Comparison of ENCODE assay signal across 11 cellular contexts in genomic region chr22:49951986-49952896, GRCh38. TPM values are rescaled to one million over a fixed set of nuclear protein-coding genes. Genes with fewer than 3 reads are reported as not detected.
DNase-seq lines count a peak whose midpoint lies in the region; ATAC-seq and TF ChIP-seq lines count a peak whose summit lies in the region.
"Had no signal": no experiment of that assay in that cellular context is flagged by ENCODE, and none has a peak within 500 bp of the region (broad histone marks: within the 10 kb centered on the region; RNA-seq: fewer than 3 reads in every experiment).

No MANE protein-coding gene starts in this region.

- H3K27me3 ChIP-seq in right cardiac atrium (ENCODE audit: control insufficient read depth, insufficient read depth) (no peaks in the 10 kb centered on the region), left ventricle myocardium inferior (ENCODE audit: low read depth) (no peaks in the 10 kb centered on the region), colonic mucosa (no peaks in the 10 kb centered on the region)

- H3K4me3 Mint-ChIP-seq in mesothelial cell of epicardium: peak overlapping the region; percentile 2
- H3K4me3 Mint-ChIP-seq: CD14-positive monocyte had no signal

- H3K9me3 ChIP-seq in right cardiac atrium (ENCODE audit: control insufficient read depth, low read length) (no peaks in the 10 kb centered on the region), left ventricle myocardium inferior (replicated peaks) (no peaks in the 10 kb centered on the region), colonic mucosa (no peaks in the 10 kb centered on the region)

- no peaks in the 10 kb centered on the region for H3K27me3 Mint-ChIP-seq in mesothelial cell of epicardium (ENCODE audit: low read depth)

- H3K27ac ChIP-seq in right cardiac atrium (ENCODE audit: low read length) (no peak overlapping the region), left ventricle myocardium inferior (replicated peaks) (no peak overlapping the region), colonic mucosa (peak overlapping the region; percentile 99), coronary artery (peak overlapping the region in 1 of 2 donors; percentile 20)

- intact Hi-C loops in right cardiac atrium (cut with DNase I): no loop called here
- intact Hi-C loops in left ventricle myocardium inferior (cut with micrococcal nuclease): no loop called here
- intact Hi-C loops in colonic mucosa (cut with DNase I): no loop called here

- no peaks in the 10 kb centered on the region for H3K36me3 ChIP-seq in left ventricle myocardium inferior
- no peaks in the 10 kb centered on the region for H3K36me3 ChIP-seq in colonic mucosa

- H3K27ac Mint-ChIP-seq in mesothelial cell of epicardium: peak overlapping the region; percentile 99

- no peak overlapping the region for H3K4me3 ChIP-seq in right cardiac atrium (ENCODE audit: low read length)
- no peak overlapping the region for H3K4me3 ChIP-seq in left ventricle myocardium inferior
- H3K4me3 ChIP-seq in colonic mucosa: no peak overlapping the region
- no peak overlapping the region for H3K4me3 ChIP-seq in coronary artery

- H3K9ac ChIP-seq in colonic mucosa (ENCODE audit: low read depth in 2 of 2, low read length in 2 of 2): peak overlapping the region; percentile 64 to 88

- peaks cover 47% of the 10 kb centered on the region for H3K4me1 Mint-ChIP-seq in mesothelial cell of epicardium

- ATAC-seq in right cardiac atrium (no peak), HG03159 (IDR thresholded peaks at IDR 0.05; ENCODE audit: unreplicated experiment) (no peak)

- H3K4me1 ChIP-seq in right cardiac atrium (ENCODE audit: control insufficient read depth, insufficient read depth, low read length) (peaks cover 11% of the 10 kb centered on the region), left ventricle myocardium inferior (peaks cover 57% of the 10 kb centered on the region), colonic mucosa (peaks cover 24% of the 10 kb centered on the region)

- H3K36me3 Mint-ChIP-seq in mesothelial cell of epicardium: no peaks in the 10 kb centered on the region
- H3K36me3 Mint-ChIP-seq: CD14-positive monocyte had no signal

- WGBS in right cardiac atrium: 66% methylated on average over 24 of the region's 24 CpGs

- peak in 2 of 3 donors; percentile 50 to 53 for DNase-seq in right cardiac atrium
- DNase-seq in left ventricle myocardium inferior: no peak
- no peak for DNase-seq in colonic mucosa
- peak in 1 of 2 experiments; percentile 73 for DNase-seq in mesothelial cell of epicardium (ENCODE audit: low spot score in 2 of 2, unreplicated experiment in 2 of 2)
- DNase-seq in NCI-H2081 treated with DMSO at 0.1 percent for 48 hours (lab: John Stamatoyannopoulos, UW): no peak
- DNase-seq in coronary artery (ENCODE audit: low spot score): no peak
- no peak for DNase-seq in stimulated activated CD4-positive, alpha-beta T cell treated with anti-CD3 and anti-CD28 coated beads, Interleukin-1b, Interleukin-23, amount 100 ng/mL, for 48 hours
- DNase-seq: NCI-H1436 treated with DMSO at 0.1 percent for 48 hours, T-helper 9 cell had no signal

- TF ChIP-seq CTCF in left ventricle myocardium inferior (IDR thresholded peaks at IDR 0.05; ENCODE audit: borderline replicate concordance) (no peak), colonic mucosa (IDR thresholded peaks at IDR 0.05) (no peak), mesothelial cell of epicardium (IDR thresholded peaks at IDR 0.05; ENCODE audit: unreplicated experiment) (no peak), coronary artery (IDR thresholded peaks at IDR 0.05) (no peak)

- no peaks in the 10 kb centered on the region for H3K9me3 Mint-ChIP-seq in mesothelial cell of epicardium
- H3K9me3 Mint-ChIP-seq: CD14-positive monocyte had no signal

RNA-seq across cellular contexts. Expression of gene PIM3, which starts 8.3 kb away (rescaled TPM):
- total RNA-seq in right cardiac atrium (10 to 100 TPM; 39.9 to 55.8 (median 49.9) TPM), left ventricle myocardium inferior (57.1 TPM), colonic mucosa (10 to 100 TPM; 65.6 to 74.4 TPM), mesothelial cell of epicardium (57.5 to 62.5 TPM (median 59.8 TPM) in 3 replicates)
- 39.0 TPM for polyA plus RNA-seq in right cardiac atrium

RNA-seq across cellular contexts. Expression of gene CRELD2, which starts 33.8 kb away (rescaled TPM):
- total RNA-seq in right cardiac atrium (10 to 100 TPM; 22.1 to 40.0 (median 26.8) TPM), left ventricle myocardium inferior (25.5 TPM), colonic mucosa (100 to 1,000 TPM in 1 of 2 donors, 10 to 100 TPM in 1; 43.6 to 133 TPM), mesothelial cell of epicardium (41.4 to 42.2 TPM (median 41.9 TPM) in 3 replicates)
- polyA plus RNA-seq in right cardiac atrium: 21.8 TPM

RNA-seq across cellular contexts. Expression of gene ALG12, which starts 34.0 kb away (rescaled TPM):
- total RNA-seq in right cardiac atrium (10 to 100 TPM; 13.2 to 19.7 (median 17.4) TPM), left ventricle myocardium inferior (17.0 TPM), colonic mucosa (10 to 100 TPM; 17.8 to 43.5 TPM), mesothelial cell of epicardium (26.4 to 30.9 TPM (median 26.8 TPM) in 3 replicates)
- 13.0 TPM for polyA plus RNA-seq in right cardiac atrium

Comparison
In these comparisons a context has a peak if more than half of its experiments do, and no peak if none do; other contexts are left out.
1. DNase-seq: peak in right cardiac atrium (2 of 3); none in left ventricle myocardium inferior (single experiment), colonic mucosa (single experiment), NCI-H2081 treated with DMSO at 0.1 percent for 48 hours (single experiment), coronary artery (single experiment) and stimulated activated CD4-positive, alpha-beta T cell treated with anti-CD3 and anti-CD28 coated beads, Interleukin-1b, Interleukin-23, amount 100 ng/mL, for 48 hours (single experiment).